Comparison of ENCODE assay signal across 8 cellular contexts in the genomic region with DNA sequence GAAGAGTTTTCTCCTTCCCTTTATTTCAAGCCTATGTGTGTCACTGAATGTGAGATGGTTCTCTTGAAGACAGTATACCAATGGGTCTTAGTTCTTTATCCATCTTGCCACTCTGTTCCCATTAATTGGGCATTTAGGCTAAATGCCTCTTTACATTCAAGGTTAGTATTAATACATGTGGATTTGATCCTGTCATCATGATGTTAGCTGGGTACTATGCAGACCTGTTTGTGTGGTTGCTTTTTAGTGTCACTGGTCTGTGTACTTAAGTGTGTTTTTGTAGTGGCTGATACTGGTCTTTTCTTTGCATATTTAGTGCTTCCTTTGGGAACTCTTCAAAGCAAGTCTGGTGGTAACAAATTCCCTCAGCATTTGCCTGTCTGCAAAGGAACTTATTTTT. TPM values are rescaled to one million over a fixed set of nuclear protein-coding genes. Genes with fewer than 3 reads are reported as not detected.
"Had no signal": no experiment of that assay in that cellular context is flagged by ENCODE, and none has a peak within 500 bp of the region (broad histone marks: within the 10 kb centered on the region; RNA-seq: fewer than 3 reads in every experiment).

No MANE protein-coding gene starts in this region.

- H3K27ac ChIP-seq: HL-60, KMS-11 had no signal

- FAIRE-seq: HepG2, HTR-8/SVneo, K562 had no signal

- H3K9ac ChIP-seq: KMS-11 had no signal

- ATAC-seq: HepG2, K562 had no signal

- H3K4me2 ChIP-seq: KMS-11 had no signal

- DNase-seq: IMR-90, KBM-7, KG1 had no signal

- H3K4me3 ChIP-seq: K562 had no signal

RNA-seq across cellular contexts. Expression of gene WDR17, which starts 23.4 kb away (rescaled TPM):
- polyA plus RNA-seq: HepG2 had no signal
